ENCODE assay signal across 18 cellular contexts in genomic region chr1:182698977-182699672, GRCh38. TPM values are rescaled to one million over a fixed set of nuclear protein-coding genes. Genes with fewer than 3 reads are reported as not detected.
DNase-seq lines count a peak whose midpoint lies in the region; ATAC-seq and TF ChIP-seq lines count a peak whose summit lies in the region.
"Had no signal": no experiment of that assay in that cellular context is flagged by ENCODE, and none has a peak within 500 bp of the region (broad histone marks: within the 10 kb centered on the region; RNA-seq: fewer than 3 reads in every experiment).

No MANE protein-coding gene starts in this region.

- H3K4me1 Mint-ChIP-seq in GM23338, result peaks cover 64% of the 10 kb centered on the region
- H3K4me1 Mint-ChIP-seq in activated CD4-positive, alpha-beta T cell treated with anti-CD3 and anti-CD28 coated beads, Interleukin-2, amount 10 ng/mL, durations not matched to agents 24 days and 14 days, result no peaks in the 10 kb centered on the region
- H3K4me1 Mint-ChIP-seq in progenitor cell of endocrine pancreas (ENCODE audit: low read depth), result peaks cover 18% of the 10 kb centered on the region

- H4K20me1 ChIP-seq in GM23338 (replicated peaks; ENCODE audit: insufficient read depth), result no peaks in the 10 kb centered on the region

- TF ChIP-seq CTCF in GM23338 (conservative IDR thresholded peaks at IDR 0.05; ENCODE audit: low read depth in 2 of 2) (no peak), fibroblast of the aortic adventitia (IDR thresholded peaks at IDR 0.05; ENCODE audit: insufficient read depth, low read length) (no peak), ovary (IDR thresholded peaks at IDR 0.05) (no peak), upper lobe of left lung (IDR thresholded peaks at IDR 0.05) (no peak), progenitor cell of endocrine pancreas (IDR thresholded peaks at IDR 0.05; ENCODE audit: unreplicated experiment) (no peak)

- H2AFZ ChIP-seq in GM23338, result peak overlapping the region; percentile 70

- H3K9me3 ChIP-seq in ovary (no peaks in the 10 kb centered on the region), upper lobe of left lung (no peaks in the 10 kb centered on the region)
- H3K9me3 ChIP-seq: prostate gland had no signal

- H3K4me3 ChIP-seq in GM23338 (peak overlapping the region; percentile 43; the same call in 1 of the 2 replicates), fibroblast of the aortic adventitia (ENCODE audit: low read depth, low read length) (no peak overlapping the region), ovary (no peak overlapping the region), upper lobe of left lung (no peak overlapping the region)
- H3K4me3 ChIP-seq: cardiac muscle cell, K562, prostate gland had no signal

- DNase-seq in GM23338 (ENCODE audit: low spot score), result no peak
- DNase-seq in NCI-H82 treated with DMSO at 0.1 percent for 48 hours (lab: John Stamatoyannopoulos, UW; ENCODE audit: unreplicated experiment), result peak; percentile 82
- DNase-seq in fibroblast of the aortic adventitia (ENCODE audit: low read depth), result peak; percentile 26
- peak in 4 of 5 donors; percentile 21 to 56 (median 38) for DNase-seq in ovary
- no peak for DNase-seq in T-helper 2 cell
- DNase-seq in upper lobe of left lung, result no peak
- no peak for DNase-seq in activated CD4-positive, alpha-beta T cell treated with anti-CD3 and anti-CD28 coated beads, Interleukin-2, amount 10 ng/mL, durations not matched to agents 24 days and 14 days
- no peak for DNase-seq in progenitor cell of endocrine pancreas (ENCODE audit: low spot score, unreplicated experiment)
- DNase-seq: EL; NK-92 treated with Interleukin-12 subunit alpha and Interleukin-12 subunit beta, amount 100 ng/mL, for 24 hours; SHP77 treated with DMSO at 0.1 percent for 48 hours; stimulated activated CD4-positive, alpha-beta T cell treated with anti-CD3 and anti-CD28 coated beads, Interleukin-1b, Interleukin-23, amount 100 ng/mL, for 48 hours had no signal

- H3K27ac Mint-ChIP-seq in GM23338 (peak overlapping the region; percentile 86), progenitor cell of endocrine pancreas (no peak overlapping the region)
- H3K27ac Mint-ChIP-seq in activated CD4-positive, alpha-beta T cell treated with anti-CD3 and anti-CD28 coated beads, Interleukin-2, amount 10 ng/mL, durations not matched to agents 24 days and 14 days, result no peak overlapping the region

- H3K27ac ChIP-seq in GM23338 (ENCODE audit: low read depth), result peak overlapping the region; percentile 53; the same call in 1 of the 2 replicates
- no peak overlapping the region for H3K27ac ChIP-seq in ovary
- H3K27ac ChIP-seq in upper lobe of left lung, result no peak overlapping the region
- H3K27ac ChIP-seq: cardiac muscle cell, prostate gland had no signal

- no peaks in the 10 kb centered on the region for H3K36me3 Mint-ChIP-seq in GM23338 (ENCODE audit: low read depth)
- H3K36me3 Mint-ChIP-seq in activated CD4-positive, alpha-beta T cell treated with anti-CD3 and anti-CD28 coated beads, Interleukin-2, amount 10 ng/mL, durations not matched to agents 24 days and 14 days (ENCODE audit: low read depth), result no peaks in the 10 kb centered on the region
- H3K36me3 Mint-ChIP-seq in progenitor cell of endocrine pancreas (ENCODE audit: insufficient read depth), result no peaks in the 10 kb centered on the region

- WGBS in ovary, 3 donors, result 63 to 74% (median 72%) methylated on average over 9 of the region's 9 CpGs
- 79 to 82% methylated on average over 7 to 9 of the region's 9 CpGs for whole genome bisulfite sequencing in upper lobe of left lung, 2 donors

- TF ChIP-seq EP300 in ovary (IDR thresholded peaks at IDR 0.05) (no peak), upper lobe of left lung (IDR thresholded peaks at IDR 0.05) (no peak)

- no peaks in the 10 kb centered on the region for H3K27me3 ChIP-seq in GM23338 (ENCODE audit: insufficient read depth)
- H3K27me3 ChIP-seq in ovary, result no peaks in the 10 kb centered on the region
- no peaks in the 10 kb centered on the region for H3K27me3 ChIP-seq in upper lobe of left lung
- H3K27me3 ChIP-seq: cardiac muscle cell had no signal

- H3K4me1 ChIP-seq in GM23338 (ENCODE audit: insufficient read depth), result peaks cover 52% of the 10 kb centered on the region
- H3K4me1 ChIP-seq in ovary (ENCODE audit: insufficient read depth), result peaks cover 9% of the 10 kb centered on the region
- no peaks in the 10 kb centered on the region for H3K4me1 ChIP-seq in upper lobe of left lung
- H3K4me1 ChIP-seq: prostate gland had no signal

- no peaks in the 10 kb centered on the region for H3K9me3 Mint-ChIP-seq in GM23338
- no peaks in the 10 kb centered on the region for H3K9me3 Mint-ChIP-seq in activated CD4-positive, alpha-beta T cell treated with anti-CD3 and anti-CD28 coated beads, Interleukin-2, amount 10 ng/mL, durations not matched to agents 24 days and 14 days
- H3K9me3 Mint-ChIP-seq in progenitor cell of endocrine pancreas (ENCODE audit: low read depth), result no peaks in the 10 kb centered on the region

- no peaks in the 10 kb centered on the region for H3K36me3 ChIP-seq in GM23338 (ENCODE audit: insufficient read depth)
- H3K36me3 ChIP-seq in ovary, result no peaks in the 10 kb centered on the region
- no peaks in the 10 kb centered on the region for H3K36me3 ChIP-seq in upper lobe of left lung
- H3K36me3 ChIP-seq: cardiac muscle cell, prostate gland had no signal

- no peaks in the 10 kb centered on the region for H3F3A ChIP-seq in GM23338 (replicated peaks; ENCODE audit: low read depth)

- TF ChIP-seq POLR2A in ovary (IDR thresholded peaks at IDR 0.05), result no peak
- TF ChIP-seq POLR2A in upper lobe of left lung (IDR thresholded peaks at IDR 0.05), result no peak

- H3K4me2 ChIP-seq in GM23338, result peak overlapping the region; percentile 69

- no peaks in the 10 kb centered on the region for H3K79me2 ChIP-seq in GM23338 (replicated peaks; ENCODE audit: insufficient read depth)

- H3K9me2 ChIP-seq in GM23338 (ENCODE audit: insufficient read depth), result no peaks in the 10 kb centered on the region

- H3K27me3 Mint-ChIP-seq in GM23338 (ENCODE audit: insufficient read depth, low read depth, poor library complexity) (peaks cover 5% of the 10 kb centered on the region), progenitor cell of endocrine pancreas (peaks cover 19% of the 10 kb centered on the region)
- H3K27me3 Mint-ChIP-seq in activated CD4-positive, alpha-beta T cell treated with anti-CD3 and anti-CD28 coated beads, Interleukin-2, amount 10 ng/mL, durations not matched to agents 24 days and 14 days, result peaks cover 32% of the 10 kb centered on the region

- peak; percentile 33 for ATAC-seq in GM23338
- ATAC-seq in upper lobe of left lung (ENCODE audit: low FRiP score in 2 of 2), result no peak

- intact Hi-C loops in ovary (cut with DNase I), result no loop called here
- intact Hi-C loops in activated CD4-positive, alpha-beta T cell treated with anti-CD3 and anti-CD28 coated beads, Interleukin-2, amount 10 ng/mL, durations not matched to agents 24 days and 14 days (cut with micrococcal nuclease), result no loop called here

- peak overlapping the region; percentile 64 for H3K4me3 Mint-ChIP-seq in GM23338
- H3K4me3 Mint-ChIP-seq in activated CD4-positive, alpha-beta T cell treated with anti-CD3 and anti-CD28 coated beads, Interleukin-2, amount 10 ng/mL, durations not matched to agents 24 days and 14 days, result no peak overlapping the region
- H3K4me3 Mint-ChIP-seq in progenitor cell of endocrine pancreas (ENCODE audit: low read depth), result no peak overlapping the region

TF ChIP-seq in GM23338, 12 proteins besides CTCF, POLR2A, EP300 and RAD21 (continues in another document):
- no peak for TF ChIP-seq POLR2AphosphoS5 (IDR thresholded peaks at IDR 0.05; ENCODE audit: low read depth)

RNA-seq across cellular contexts. Expression of gene RGS8, which starts 14.7 kb away (rescaled TPM):
- total RNA-seq in GM23338 (2014; rRNA removed; shearing (Covaris generic)), result 1.0 and 2.5 TPM in 2 replicates
- polyA plus RNA-seq in GM23338 (2016; fragmentation: Nextera tagmentation; extraction: Ambion mirVana) (0.06 and 0.10 TPM in 2 replicates), ovary (1 to 10 TPM in 1 of 2 donors, under 1 TPM in 1; 0.38 to 4.8 TPM)
- total RNA-seq in fibroblast of the aortic adventitia (ENCODE audit: low replicate concordance) (0.16 TPM in 1 of 2 replicates, not detected in the other), ovary (1 to 10 TPM in 1 of 7 donors, under 1 TPM in 5, not detected in 1; 0.12 to 1.7 (median 0.25) TPM), upper lobe of left lung (under 1 TPM in 1 of 6 donors, not detected in 5; 0.20 TPM), progenitor cell of endocrine pancreas (0.05 TPM in 1 of 2 replicates, not detected in the other)
- not detected in 2 replicates for total RNA-seq in activated CD4-positive, alpha-beta T cell treated with anti-CD3 and anti-CD28 coated beads, Interleukin-2, amount 10 ng/mL, durations not matched to agents 24 days and 14 days
- total RNA-seq: activated CD8-positive, alpha-beta memory T cell treated with anti-CD3 and anti-CD28 coated beads for 36 hours; epithelial cell of proximal tubule; K562 had no signal
- polyA plus RNA-seq: BJ, cardiac muscle cell, K562 had no signal

Comparison
In these comparisons a context has a peak if more than half of its experiments do, and no peak if none do; other contexts are left out.
1. DNase-seq: peak in NCI-H82 treated with DMSO at 0.1 percent for 48 hours (single experiment), fibroblast of the aortic adventitia (single experiment) and ovary (4 of 5); none in GM23338 (single experiment), T-helper 2 cell (0 of 5), upper lobe of left lung (0 of 2), activated CD4-positive, alpha-beta T cell treated with anti-CD3 and anti-CD28 coated beads, Interleukin-2, amount 10 ng/mL, durations not matched to agents 24 days and 14 days (single experiment) and progenitor cell of endocrine pancreas (single experiment).